8 cellular contexts compared by ENCODE assay signal in the genomic region with DNA sequence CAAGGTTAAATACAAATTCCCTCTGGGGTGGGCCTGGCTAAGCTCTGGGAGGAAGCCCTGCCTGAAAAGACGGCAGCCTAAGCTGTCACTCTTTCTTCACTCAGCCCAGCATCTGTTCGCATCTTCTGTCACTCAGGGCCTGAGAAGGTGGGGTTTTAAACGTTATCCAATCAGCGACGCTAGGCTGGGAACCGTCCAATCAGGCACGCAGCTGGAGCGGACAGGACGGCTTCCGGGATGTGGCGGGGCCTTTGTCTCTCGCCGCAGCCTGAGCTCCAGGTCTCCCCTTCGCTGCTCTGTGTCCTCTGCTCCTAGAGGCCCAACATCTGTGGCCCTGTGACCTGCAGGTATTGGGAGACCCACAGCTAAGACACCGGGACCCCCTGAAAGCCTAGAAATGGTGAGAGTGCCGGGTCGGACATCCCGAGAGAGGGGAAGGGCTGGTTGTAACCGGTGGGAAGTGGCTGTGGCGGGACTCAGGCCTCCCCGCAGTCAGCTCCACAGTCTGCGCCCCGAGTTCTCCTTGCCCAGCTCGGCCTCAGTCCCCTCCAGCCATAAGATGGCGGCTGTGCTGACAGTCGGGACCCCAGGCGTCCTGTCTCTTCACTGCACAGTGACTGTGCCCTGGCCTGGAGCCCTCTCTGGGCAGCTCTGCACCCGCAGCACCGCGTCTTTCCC.
DNase-seq lines count a peak whose midpoint lies in the region; ATAC-seq and TF ChIP-seq lines count a peak whose summit lies in the region.

Gene ZNF431, plus strand, starts transcription at position 254 of the 678 bp plus-strand sequence. Its CDS starts 144 bp downstream, at position 398.

- DNase-seq in NCI-H748 treated with DMSO at 0.1 percent for 48 hours (lab: John Stamatoyannopoulos, UW), result peak; percentile 82
- peak; percentile 82 for DNase-seq in activated CD4-positive, alpha-beta T cell treated with anti-CD3 and anti-CD28 coated beads, Interleukin-2, amount 50 U/mL, for 1 hour
- peak; percentile 10 for DNase-seq in cortex of kidney (lab: John Stamatoyannopoulos, UW)
- DNase-seq in left kidney (ENCODE audit: low read depth, low spot score), result peak; percentile 99
- peak; percentile 91 for DNase-seq in stimulated activated CD4-positive, alpha-beta T cell treated with anti-CD3 and anti-CD28 coated beads, Interleukin-1b, Interleukin-23, amount 100 ng/mL, for 48 hours

- no peak for TF ChIP-seq CTCF in C4-2B (conservative IDR thresholded peaks at IDR 0.05)

- ATAC-seq in GM19372 (IDR thresholded peaks at IDR 0.05; ENCODE audit: low read depth, unreplicated experiment) (peak; percentile 97), HG03558 (IDR thresholded peaks at IDR 0.05; ENCODE audit: extremely low read depth, unreplicated experiment) (peak; percentile 93)

- peak within 1 kb of the TSS; percentile 73 for H3K27ac ChIP-seq in C4-2B

Comparison
In these comparisons a context has a peak if more than half of its experiments do, and no peak if none do; other contexts are left out.
1. Peak in every context shown above with its lines: DNase-seq, ATAC-seq and H3K27ac ChIP-seq.
2. DNase-seq: peak in every context shown above with its lines; median percentile 99 in left kidney; 91 in stimulated activated CD4-positive, alpha-beta T cell treated with anti-CD3 and anti-CD28 coated beads, Interleukin-1b, Interleukin-23, amount 100 ng/mL, for 48 hours; 82 in NCI-H748 treated with DMSO at 0.1 percent for 48 hours; 82 in activated CD4-positive, alpha-beta T cell treated with anti-CD3 and anti-CD28 coated beads, Interleukin-2, amount 50 U/mL, for 1 hour; 10 in cortex of kidney.